ENCODE assay signal across 8 cellular contexts in the genomic region with DNA sequence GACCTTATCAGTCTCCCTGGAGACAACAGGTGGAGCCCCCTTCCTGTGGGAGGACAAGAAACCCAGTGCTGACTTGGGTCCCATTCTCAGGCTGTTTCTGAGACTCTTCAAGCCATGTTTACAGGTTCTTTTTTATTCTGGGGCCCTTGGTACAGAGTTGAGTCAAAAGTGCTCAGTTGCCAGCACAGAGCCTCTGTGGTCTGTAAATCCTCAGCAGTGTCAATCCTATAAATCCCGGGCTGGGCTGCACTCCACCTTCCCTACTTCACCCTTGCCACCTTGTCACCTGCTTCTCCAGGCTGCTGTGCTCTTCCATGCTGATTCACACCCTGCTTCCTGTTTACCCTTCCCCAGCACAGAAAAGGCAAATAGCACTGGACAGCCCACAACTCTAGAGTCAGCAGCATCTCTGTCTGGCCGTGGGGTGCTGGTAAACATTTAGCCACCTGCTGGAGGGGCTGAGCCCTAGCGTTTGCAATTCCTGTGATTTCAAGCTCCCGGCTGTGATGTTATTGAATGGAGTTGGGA.
A peak's percentile ranks its signal among the peaks of the same experiment; 100 is the strongest.
DNase-seq lines count a peak whose midpoint lies in the region; ATAC-seq and TF ChIP-seq lines count a peak whose summit lies in the region.

No MANE protein-coding gene starts in this region.

- H3K4me3 ChIP-seq in mucosa of descending colon, result no peak overlapping the region

- H3K36me3 ChIP-seq in mucosa of descending colon (ENCODE audit: low read depth), result no peaks in the 10 kb centered on the region

- ATAC-seq in HG03521 (IDR thresholded peaks at IDR 0.05; ENCODE audit: unreplicated experiment), result peak; percentile 51
- peak; percentile 80 for ATAC-seq in mucosa of descending colon
- no peak for ATAC-seq in GM21576 (IDR thresholded peaks at IDR 0.05; ENCODE audit: unreplicated experiment)
- ATAC-seq in GM21526 (IDR thresholded peaks at IDR 0.05; ENCODE audit: low FRiP score, unreplicated experiment), result no peak

- DNase-seq in NCI-H526 (lab: John Stamatoyannopoulos, UW) (peak; percentile 21 to 63), NCI-H526 treated with DMSO at 0.1 percent for 48 hours (lab: John Stamatoyannopoulos, UW) (no peak), SW480 (ENCODE audit: low spot score) (peak; percentile 56), mucosa of descending colon (peak in 1 of 3 donors; percentile 42), MV-4-11 (lab: John Stamatoyannopoulos, UW) (no peak)

- H3K4me1 ChIP-seq in mucosa of descending colon (ENCODE audit: low read depth), result peaks cover 11% of the 10 kb centered on the region

- intact Hi-C loops in mucosa of descending colon (cut with DNase I, micrococcal nuclease), result no loop called here

- no peaks in the 10 kb centered on the region for H3K9me3 ChIP-seq in mucosa of descending colon

- TF ChIP-seq CTCF in mucosa of descending colon (IDR thresholded peaks at IDR 0.05), result no peak

Comparison
In these comparisons a context has a peak if more than half of its experiments do, and no peak if none do; other contexts are left out.
1. DNase-seq: peak in NCI-H526 (2 of 2) and SW480 (single experiment); none in NCI-H526 treated with DMSO at 0.1 percent for 48 hours (single experiment) and MV-4-11 (single experiment).
2. ATAC-seq: peak in HG03521 (single experiment) and mucosa of descending colon (single experiment); none in GM21576 (single experiment) and GM21526 (single experiment).